ENCODE assay signal across 21 cellular contexts in the genomic region with DNA sequence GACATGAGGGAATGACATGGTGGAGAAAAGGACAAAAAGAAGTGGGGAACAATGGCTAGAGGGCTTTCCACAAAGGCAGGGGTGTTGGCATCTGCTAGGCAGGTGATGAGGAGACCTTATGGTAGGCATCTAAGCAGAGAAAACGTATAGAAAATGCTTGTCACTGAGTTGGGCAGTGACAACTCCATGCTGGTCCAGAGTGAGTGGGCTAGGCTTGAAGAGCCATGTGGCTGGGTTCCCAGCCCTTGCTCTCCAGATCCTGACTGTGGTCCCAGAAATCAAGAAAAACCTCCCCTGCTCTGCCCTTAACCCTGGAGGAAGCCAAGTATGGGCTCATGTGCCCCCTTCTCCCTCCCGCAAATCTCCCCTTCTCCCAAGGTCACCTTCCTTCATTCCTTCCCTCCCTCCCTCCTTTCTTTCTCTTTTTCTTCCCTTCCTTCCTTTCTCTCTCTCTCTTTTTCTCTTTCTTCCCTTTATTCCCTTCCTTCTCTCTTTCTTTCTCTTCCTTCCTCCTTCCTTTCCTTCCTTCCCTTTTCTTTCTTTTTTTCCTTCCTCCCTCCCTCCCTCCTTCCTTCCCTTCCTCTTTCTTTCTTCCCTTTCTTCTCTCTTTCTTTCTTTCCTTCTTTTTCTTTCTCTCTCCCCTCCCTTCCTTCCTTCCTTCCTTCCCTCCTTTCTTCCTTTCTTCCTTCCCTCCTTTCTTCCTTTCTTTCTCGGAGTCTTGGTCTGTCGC.
"Had no signal": no experiment of that assay in that cellular context is flagged by ENCODE, and none has a peak within 500 bp of the region (broad histone marks: within the 10 kb centered on the region; RNA-seq: fewer than 3 reads in every experiment).

No MANE protein-coding gene starts in this region.

- H3K36me3 ChIP-seq: lower lobe of right lung, pancreas, stomach, suprapubic skin had no signal

- H3K4me3 ChIP-seq: lower lobe of right lung, pancreas, stomach, suprapubic skin had no signal

- FAIRE-seq: bronchial epithelial cell, islet of Langerhans, pancreas, small intestine had no signal

- H3K9me3 ChIP-seq: lower lobe of right lung, pancreas, stomach, suprapubic skin had no signal

- H3K27ac ChIP-seq: lower lobe of right lung, pancreas, suprapubic skin had no signal

- H3K27ac Mint-ChIP-seq: activated CD4-positive, alpha-beta memory T cell treated with anti-CD3 and anti-CD28 coated beads for 36 hours; activated naive CD4-positive, alpha-beta T cell treated with anti-CD3 and anti-CD28 coated beads, Interleukin-2, amount 10 ng/mL, durations not matched to agents 7 days and 5 days; activated T-cell treated with anti-CD3 and anti-CD28 coated beads, Interleukin-2, amount 50 U/mL, for 72 hours; natural killer cell; stimulated activated memory B cell treated with anti-CD40 and anti-IgM and Interleukin-4, amounts not matched to agents 10 μg/mL and 1 μg/mL and 100 μg/mL, for 72 hours; type B pancreatic cell had no signal

- H3K4me1 ChIP-seq: pancreas had no signal

- H3K36me3 Mint-ChIP-seq: activated CD4-positive, alpha-beta memory T cell treated with anti-CD3 and anti-CD28 coated beads for 36 hours; activated naive CD4-positive, alpha-beta T cell treated with anti-CD3 and anti-CD28 coated beads, Interleukin-2, amount 10 ng/mL, durations not matched to agents 7 days and 5 days; natural killer cell had no signal

- H3K4me1 Mint-ChIP-seq: activated naive CD4-positive, alpha-beta T cell treated with anti-CD3 and anti-CD28 coated beads, Interleukin-2, amount 10 ng/mL, durations not matched to agents 7 days and 5 days; natural killer cell; stimulated activated memory B cell treated with anti-CD40 and anti-IgM and Interleukin-4, amounts not matched to agents 10 μg/mL and 1 μg/mL and 100 μg/mL, for 72 hours had no signal

- ATAC-seq: activated T-cell treated with anti-CD3 and anti-CD28 coated beads, Interleukin-2, amount 50 U/mL, for 72 hours; left colon; natural killer cell; SK-N-SH treated with all-trans-retinoic acid at 6 μM for 48 hours; stimulated activated memory B cell treated with anti-CD40 and anti-IgM and Interleukin-4, amounts not matched to agents 10 μg/mL and 1 μg/mL and 100 μg/mL, for 72 hours had no signal

- H3K9me3 Mint-ChIP-seq: activated CD4-positive, alpha-beta memory T cell treated with anti-CD3 and anti-CD28 coated beads for 36 hours; activated naive CD4-positive, alpha-beta T cell treated with anti-CD3 and anti-CD28 coated beads, Interleukin-2, amount 10 ng/mL, durations not matched to agents 7 days and 5 days; type B pancreatic cell had no signal

- DNase-seq: activated CD4-positive, alpha-beta memory T cell treated with anti-CD3 and anti-CD28 coated beads for 36 hours; activated CD4-positive, alpha-beta T cell treated with anti-CD3 and anti-CD28 coated beads for 48 hours; activated effector memory CD4-positive, alpha-beta T cell treated with Interleukin-2 at 50 U/mL for 16 hours; activated naive CD4-positive, alpha-beta T cell treated with anti-CD3 and anti-CD28 coated beads, Interleukin-2, amount 10 ng/mL, durations not matched to agents 7 days and 5 days; activated T-cell treated with anti-CD3 and anti-CD28 coated beads, Interleukin-2, amount 50 U/mL, for 72 hours; amygdala; foreskin melanocyte; glutamatergic neuron; left colon; lower lobe of right lung; natural killer cell; pancreas; small intestine; stimulated activated CD4-positive, alpha-beta T cell treated with anti-CD3 and anti-CD28 coated beads, Interleukin-2, amount 100 ng/mL, for 24 hours; stomach had no signal

- H3K27me3 ChIP-seq: pancreas, stomach, suprapubic skin had no signal

- H3K4me3 Mint-ChIP-seq: activated CD4-positive, alpha-beta memory T cell treated with anti-CD3 and anti-CD28 coated beads for 36 hours; activated naive CD4-positive, alpha-beta T cell treated with anti-CD3 and anti-CD28 coated beads, Interleukin-2, amount 10 ng/mL, durations not matched to agents 7 days and 5 days; activated T-cell treated with anti-CD3 and anti-CD28 coated beads, Interleukin-2, amount 50 U/mL, for 72 hours; natural killer cell; stimulated activated memory B cell treated with anti-CD40 and anti-IgM and Interleukin-4, amounts not matched to agents 10 μg/mL and 1 μg/mL and 100 μg/mL, for 72 hours; type B pancreatic cell had no signal
